1 cellular context compared by ENCODE assay signal in genomic region chr5:150778517-150779396, GRCh38.
TF ChIP-seq lines count a peak whose summit lies in the region.

TSS of gene SMIM3 (plus strand) at chr5:150778757. CDS start at chr5:150795441, 16,684 bp downstream.

TF ChIP-seq in HepG2, 621 proteins besides CTCF, POLR2A, EP300 and RAD21 (continued from another document and continues in another):
- TF ChIP-seq SOX13 (IDR thresholded peaks at IDR 0.05) (no peak), SOX13 (CRISPR knock-in tag; conservative IDR thresholded peaks at IDR 0.05 in 1 of 2, IDR thresholded peaks at IDR 0.05 in 1 of 2) (peak in 1 of 2 experiments; percentile 23; a peak in 1 of 4 replicates), ZKSCAN1 (IDR thresholded peaks at IDR 0.05; ENCODE audit: low read length) (no peak), NR2F2 (IDR thresholded peaks at IDR 0.05; ENCODE audit: borderline replicate concordance, low read depth) (no peak), PRDM10 (CRISPR knock-in tag; IDR thresholded peaks at IDR 0.05; ENCODE audit: low read depth) (no peak), ZBTB38 (CRISPR knock-in tag; IDR thresholded peaks at IDR 0.05) (peak; percentile 59; the same call in 1 of the 2 replicates), MBD4 (IDR thresholded peaks at IDR 0.05; ENCODE audit: borderline replicate concordance, low read length) (no peak), MEIS2 (CRISPR knock-in tag; IDR thresholded peaks at IDR 0.05) (no peak), ZFP36L1 (CRISPR knock-in tag; IDR thresholded peaks at IDR 0.05) (0 out of 2 replicates have a peak, but pooled peaks have one; percentile 51), REPIN1 (CRISPR knock-in tag; IDR thresholded peaks at IDR 0.05; ENCODE audit: borderline replicate concordance, low read depth) (0 out of 2 replicates have a peak, but pooled peaks have one; percentile 36), HINFP (CRISPR knock-in tag; IDR thresholded peaks at IDR 0.05; ENCODE audit: low read depth) (peak; percentile 50), ATF3 (CRISPR knock-in tag; IDR thresholded peaks at IDR 0.05) (peak; percentile 27; the same call in 1 of the 2 replicates), TFE3 (CRISPR knock-in tag; IDR thresholded peaks at IDR 0.05) (no peak), ZSCAN21 (CRISPR knock-in tag; IDR thresholded peaks at IDR 0.05; ENCODE audit: borderline replicate concordance) (no peak), TBL1XR1 (IDR thresholded peaks at IDR 0.05; ENCODE audit: borderline replicate concordance, low read length, partially characterized antibody) (no peak), MXD4 (CRISPR knock-in tag; IDR thresholded peaks at IDR 0.05) (peak; percentile 43; the same call in 1 of the 2 replicates), HMG20B (CRISPR knock-in tag; conservative IDR thresholded peaks at IDR 0.05) (0 out of 2 replicates have a peak, but pooled peaks have one; percentile 30), AHDC1 (CRISPR knock-in tag; IDR thresholded peaks at IDR 0.05; ENCODE audit: borderline replicate concordance) (peak; percentile 46; the same call in 1 of the 2 replicates), PATZ1 (CRISPR knock-in tag; IDR thresholded peaks at IDR 0.05) (peak; percentile 64), ZFP37 (CRISPR knock-in tag; IDR thresholded peaks at IDR 0.05; ENCODE audit: borderline replicate concordance) (peak; percentile 25; the same call in 1 of the 2 replicates), ZMYM4 (CRISPR knock-in tag; IDR thresholded peaks at IDR 0.05) (peak; percentile 4; the same call in 1 of the 2 replicates), ZBTB20 (CRISPR knock-in tag; IDR thresholded peaks at IDR 0.05; ENCODE audit: borderline replicate concordance, low read depth) (0 out of 2 replicates have a peak, but pooled peaks have one; percentile 5), ZNF614 (CRISPR knock-in tag; IDR thresholded peaks at IDR 0.05; ENCODE audit: borderline replicate concordance) (peak; percentile 75; the same call in 1 of the 2 replicates), HNF1A (IDR thresholded peaks at IDR 0.05; ENCODE audit: low read depth) (no peak), HNF1A (CRISPR knock-in tag; IDR thresholded peaks at IDR 0.05; ENCODE audit: borderline replicate concordance) (0 out of 2 replicates have a peak, but pooled peaks have one; percentile 1), TARDBP (CRISPR knock-in tag; IDR thresholded peaks at IDR 0.05) (0 out of 2 replicates have a peak, but pooled peaks have one; percentile 23), TMF1 (CRISPR knock-in tag; IDR thresholded peaks at IDR 0.05; ENCODE audit: low read depth) (0 out of 2 replicates have a peak, but pooled peaks have one; percentile 57), ZNF619 (CRISPR knock-in tag; IDR thresholded peaks at IDR 0.05) (peak; percentile 24; the same call in 1 of the 2 replicates), HOXA9 (CRISPR knock-in tag; IDR thresholded peaks at IDR 0.05; ENCODE audit: borderline replicate concordance) (0 out of 2 replicates have a peak, but pooled peaks have one; percentile 5), FOXA1 (IDR thresholded peaks at IDR 0.05) (no peak), FOXA1 (CRISPR knock-in tag; IDR thresholded peaks at IDR 0.05) (0 out of 2 replicates have a peak, but pooled peaks have one; percentile 6), TEAD3 (CRISPR knock-in tag; optimal IDR thresholded peaks at IDR 0.05; ENCODE audit: borderline replicate concordance) (peak; percentile 92), SRSF1 (optimal IDR thresholded peaks at IDR 0.05; ENCODE audit: low read depth, low read length) (peak; percentile 71), ZSCAN20 (CRISPR knock-in tag; IDR thresholded peaks at IDR 0.05; ENCODE audit: borderline replicate concordance) (0 out of 2 replicates have a peak, but pooled peaks have one; percentile 52), MED1 (CRISPR knock-in tag; IDR thresholded peaks at IDR 0.05) (peak; percentile 65; the same call in 1 of the 2 replicates), ZNF205 (CRISPR knock-in tag; IDR thresholded peaks at IDR 0.05) (peak; percentile 60; the same call in 1 of the 2 replicates), ZNF512 (CRISPR knock-in tag; IDR thresholded peaks at IDR 0.05) (no peak)
